ENCODE assay signal across 8 cellular contexts in the genomic region with DNA sequence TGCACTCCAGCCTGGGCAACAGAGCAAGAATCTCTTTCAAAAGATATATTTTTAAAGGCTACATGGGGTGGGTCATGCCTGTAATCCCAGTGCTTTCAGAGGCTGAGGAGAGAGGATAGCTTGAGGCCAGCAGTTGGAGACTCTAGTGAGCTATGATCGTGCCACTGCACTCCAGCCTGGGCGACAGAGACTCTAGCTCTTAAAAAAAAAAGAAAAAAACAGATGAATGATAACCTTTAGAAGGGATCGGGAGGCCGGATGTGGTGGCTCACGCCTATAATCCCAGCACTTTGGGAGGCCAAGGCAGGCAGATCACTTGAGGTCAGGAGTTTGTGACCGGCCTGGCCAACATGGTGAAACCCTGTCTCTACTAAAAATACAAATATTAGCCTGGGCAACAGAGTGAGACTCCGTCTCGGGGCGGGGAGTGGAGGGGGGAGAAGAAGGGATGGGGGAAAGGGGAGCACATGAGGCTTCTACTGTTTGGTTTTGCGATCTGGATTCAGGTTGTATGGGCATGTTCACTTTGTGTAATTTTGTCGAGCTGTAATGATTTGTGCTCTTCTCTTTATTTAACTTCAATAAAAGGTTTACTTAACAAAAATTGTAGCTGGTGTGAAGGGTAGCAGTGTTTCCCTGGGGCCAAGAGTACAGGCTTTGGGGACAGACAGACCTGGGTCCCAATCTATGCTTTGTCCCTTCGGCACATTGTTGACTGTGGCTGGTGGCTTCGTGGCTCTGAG. TPM values are rescaled to one million over a fixed set of nuclear protein-coding genes. Genes with fewer than 3 reads are reported as not detected.
DNase-seq lines count a peak whose midpoint lies in the region; ATAC-seq and TF ChIP-seq lines count a peak whose summit lies in the region.

No MANE protein-coding gene starts in this region.

- H3K27ac Mint-ChIP-seq in activated CD4-positive, alpha-beta T cell treated with anti-CD3 and anti-CD28 coated beads, Interleukin-2, amount 10 ng/mL, durations not matched to agents 7 days and 5 days, result peak overlapping the region; percentile 99
- H3K27ac Mint-ChIP-seq in glutamatergic neuron (ENCODE audit: unreplicated experiment), result peak overlapping the region; percentile 95

- peaks cover 2 to 30% (median 29%) of the 10 kb centered on the region in 6 donors for H3K36me3 ChIP-seq in spleen

- no peak for ATAC-seq in HG02610 (IDR thresholded peaks at IDR 0.05; ENCODE audit: unreplicated experiment)

- no peaks in the 10 kb centered on the region for H3K9me3 ChIP-seq in spleen

- H3K4me1 ChIP-seq in spleen, result peaks cover 19 to 48% (median 35%) of the 10 kb centered on the region in 6 donors

- POLR2A ChIA-PET in activated CD4-positive, alpha-beta T cell treated with anti-CD3 and anti-CD28 coated beads, Interleukin-2, amount 10 ng/mL, durations not matched to agents 7 days and 5 days (lab: Charles Lee), result interaction anchor here (0.9 to 1.9 kb wide), 4 partner anchors 16 to 72 kb away, joined by 3 to 8 read pairs (median 6); a partner anchor contains a TSS

- WGBS in spleen, 5 donors, result 56 to 67% (median 60%) methylated on average over 13 of the region's 13 CpGs
- WGBS in lower leg skin, 2 donors, result 68% methylated on average over 13 of the region's 13 CpGs

- H3K27me3 ChIP-seq in spleen (replicated peaks in 1 of 7), result no peaks in the 10 kb centered on the region

- no peak for TF ChIP-seq POLR2A in spleen (IDR thresholded peaks at IDR 0.05)
- no peak for TF ChIP-seq POLR2A in lower leg skin (IDR thresholded peaks at IDR 0.05)

- DNase-seq in HFF-Myc (ENCODE audit: extremely low read depth, low read depth), result no peak
- peak; percentile 15 for DNase-seq in activated CD4-positive, alpha-beta T cell treated with anti-CD3 and anti-CD28 coated beads, Interleukin-2, amount 10 ng/mL, durations not matched to agents 7 days and 5 days
- peak; percentile 16 for DNase-seq in glutamatergic neuron
- peak; percentile 78 for DNase-seq in spleen
- no peak for DNase-seq in putamen (ENCODE audit: low spot score)
- DNase-seq in lower leg skin (ENCODE audit: low spot score in 2 of 2), result no peak
- no peak for DNase-seq in AG20443 (ENCODE audit: low spot score)

- H3K4me3 Mint-ChIP-seq in activated CD4-positive, alpha-beta T cell treated with anti-CD3 and anti-CD28 coated beads, Interleukin-2, amount 10 ng/mL, durations not matched to agents 7 days and 5 days, result peak overlapping the region; percentile 93
- peak overlapping the region; percentile 99 for H3K4me3 Mint-ChIP-seq in glutamatergic neuron (ENCODE audit: unreplicated experiment)

- peak overlapping the region; percentile 92 to 96 (median 93) for H3K27ac ChIP-seq in spleen

- no peaks in the 10 kb centered on the region for H3K27me3 Mint-ChIP-seq in activated CD4-positive, alpha-beta T cell treated with anti-CD3 and anti-CD28 coated beads, Interleukin-2, amount 10 ng/mL, durations not matched to agents 7 days and 5 days
- H3K27me3 Mint-ChIP-seq in glutamatergic neuron (ENCODE audit: unreplicated experiment), result peaks cover 2% of the 10 kb centered on the region

- H3K4me1 Mint-ChIP-seq in activated CD4-positive, alpha-beta T cell treated with anti-CD3 and anti-CD28 coated beads, Interleukin-2, amount 10 ng/mL, durations not matched to agents 7 days and 5 days, result peaks cover 56% of the 10 kb centered on the region
- peaks cover 5% of the 10 kb centered on the region for H3K4me1 Mint-ChIP-seq in glutamatergic neuron (ENCODE audit: low read depth, unreplicated experiment)

- intact Hi-C loops in spleen (cut with DNase I; ENCODE audit: low total_unique reads), result loop anchor here (5.0 kb wide), 1 partner anchor 78 kb away; no protein-coding TSS in a partner anchor
- intact Hi-C loops in lower leg skin (cut with DNase I; ENCODE audit: low total_unique reads), result no loop called here

- peak overlapping the region; percentile 95 for H3K4me3 ChIP-seq in HFF-Myc (replicated peaks; ENCODE audit: low read depth, low read length)
- peak overlapping the region; percentile 55 to 87 (median 74) for H3K4me3 ChIP-seq in spleen
- no peak overlapping the region for H3K4me3 ChIP-seq in lower leg skin (ENCODE audit: low read depth, poor library complexity, severe bottlenecking)

- no peak for TF ChIP-seq CTCF in HFF-Myc (IDR thresholded peaks at IDR 0.05; ENCODE audit: low read depth, low read length, missing control alignments)
- no peak for TF ChIP-seq CTCF in glutamatergic neuron (IDR thresholded peaks at IDR 0.05; ENCODE audit: partially characterized antibody, unreplicated experiment)
- no peak for TF ChIP-seq CTCF in spleen (IDR thresholded peaks at IDR 0.05 in 8 of 11, conservative IDR thresholded peaks at IDR 0.05 in 3 of 11)
- no peak for TF ChIP-seq CTCF in lower leg skin (IDR thresholded peaks at IDR 0.05)

- CTCF ChIA-PET in activated CD4-positive, alpha-beta T cell treated with anti-CD3 and anti-CD28 coated beads, Interleukin-2, amount 10 ng/mL, durations not matched to agents 7 days and 5 days (lab: Charles Lee), result interaction anchor here (0.6 to 2.2 kb wide), 25 partner anchors 8 to 1371 kb away, joined by 3 to 14 read pairs (median 4); a partner anchor contains a TSS

- H3K36me3 Mint-ChIP-seq in activated CD4-positive, alpha-beta T cell treated with anti-CD3 and anti-CD28 coated beads, Interleukin-2, amount 10 ng/mL, durations not matched to agents 7 days and 5 days (ENCODE audit: low read depth), result peaks cover 42% of the 10 kb centered on the region
- H3K36me3 Mint-ChIP-seq in glutamatergic neuron (ENCODE audit: unreplicated experiment), result peaks cover 5% of the 10 kb centered on the region

- H3K9me3 Mint-ChIP-seq in activated CD4-positive, alpha-beta T cell treated with anti-CD3 and anti-CD28 coated beads, Interleukin-2, amount 10 ng/mL, durations not matched to agents 7 days and 5 days, result peaks cover 6% of the 10 kb centered on the region
- peaks cover 13% of the 10 kb centered on the region for H3K9me3 Mint-ChIP-seq in glutamatergic neuron (ENCODE audit: unreplicated experiment)

RNA-seq across cellular contexts. Expression of a gene that starts 1.1 kb away (rescaled TPM):
- total RNA-seq in activated CD4-positive, alpha-beta T cell treated with anti-CD3 and anti-CD28 coated beads, Interleukin-2, amount 10 ng/mL, durations not matched to agents 7 days and 5 days, result 100 to 1,000 TPM; 108 to 122 TPM
- total RNA-seq in glutamatergic neuron (ENCODE audit: unreplicated experiment) (111 TPM), spleen (10 to 100 TPM; 58.9 to 85.4 (median 65.4) TPM), lower leg skin (10 to 100 TPM; 78.0 to 92.5 (median 87.7) TPM)
- 10 to 100 TPM; 53.2 to 66.4 (median 55.5) TPM for polyA plus RNA-seq in spleen

RNA-seq across cellular contexts. Expression of a gene that starts 27.0 kb away (rescaled TPM):
- total RNA-seq in activated CD4-positive, alpha-beta T cell treated with anti-CD3 and anti-CD28 coated beads, Interleukin-2, amount 10 ng/mL, durations not matched to agents 7 days and 5 days, result 1 to 10 TPM; 6.1 to 8.9 TPM
- total RNA-seq in glutamatergic neuron (ENCODE audit: unreplicated experiment), result 3.2 TPM
- total RNA-seq in spleen, result 10 to 100 TPM in 3 of 7 donors, 1 to 10 TPM in 4; 7.3 to 15.1 (median 9.2) TPM
- 1 to 10 TPM; 1.4 to 2.3 (median 1.4) TPM for polyA plus RNA-seq in spleen
- 1 to 10 TPM in 2 of 4 donors, under 1 TPM in 2; 0.30 to 4.8 (median 1.4) TPM for total RNA-seq in lower leg skin

RNA-seq across cellular contexts. Expression of a gene that starts 35.4 kb away (rescaled TPM):
- total RNA-seq in activated CD4-positive, alpha-beta T cell treated with anti-CD3 and anti-CD28 coated beads, Interleukin-2, amount 10 ng/mL, durations not matched to agents 7 days and 5 days, result 1 to 10 TPM; 7.1 TPM
- total RNA-seq in glutamatergic neuron (ENCODE audit: unreplicated experiment), result 0.49 TPM
- total RNA-seq in spleen, result 10 to 100 TPM in 3 of 7 donors, 1 to 10 TPM in 4; 4.3 to 18.9 (median 9.0) TPM
- polyA plus RNA-seq in spleen, result 1 to 10 TPM in 2 of 3 donors, under 1 TPM in 1; 0.91 to 1.8 (median 1.2) TPM
- total RNA-seq in lower leg skin, result 100 to 1,000 TPM; 155 to 286 (median 194) TPM

Comparison
In these comparisons a context has a peak if more than half of its experiments do, and no peak if none do; other contexts are left out.
1. DNase-seq: peak in activated CD4-positive, alpha-beta T cell treated with anti-CD3 and anti-CD28 coated beads, Interleukin-2, amount 10 ng/mL, durations not matched to agents 7 days and 5 days (single experiment), glutamatergic neuron (single experiment) and spleen (single experiment); none in HFF-Myc (single experiment), putamen (single experiment), lower leg skin (0 of 2) and AG20443 (single experiment).
2. RNA of a gene that starts 35.4 kb away (total RNA-seq): 155 to 286 TPM in lower leg skin; 4.3 to 18.9 TPM in spleen, 7.1 TPM in activated CD4-positive, alpha-beta T cell treated with anti-CD3 and anti-CD28 coated beads, Interleukin-2, amount 10 ng/mL, durations not matched to agents 7 days and 5 days and 0.49 TPM in glutamatergic neuron (single experiment); every median in the first group is over 4 times any median in the second.